8 cellular contexts compared by ENCODE assay signal in genomic region chr19:53365899-53366493, GRCh38. TPM values are rescaled to one million over a fixed set of nuclear protein-coding genes. Genes with fewer than 3 reads are reported as not detected.
A peak's percentile ranks its signal among the peaks of the same experiment; 100 is the strongest.
DNase-seq lines count a peak whose midpoint lies in the region; ATAC-seq and TF ChIP-seq lines count a peak whose summit lies in the region.

No MANE protein-coding gene starts in this region.

- peak overlapping the region; percentile 87 for H3K4me3 Mint-ChIP-seq in activated T-helper 17 cell treated with anti-CD3 and anti-CD28 coated beads, Interleukin-2, amount 50 U/mL, for 72 hours

- peak overlapping the region; percentile 90 for H3K4me2 ChIP-seq in DOHH2 (ENCODE audit: low read length)

- peaks cover 16% of the 10 kb centered on the region for H3K36me3 Mint-ChIP-seq in activated T-helper 17 cell treated with anti-CD3 and anti-CD28 coated beads, Interleukin-2, amount 50 U/mL, for 72 hours (ENCODE audit: low read depth)

- H3K27me3 Mint-ChIP-seq in activated T-helper 17 cell treated with anti-CD3 and anti-CD28 coated beads, Interleukin-2, amount 50 U/mL, for 72 hours = no peaks in the 10 kb centered on the region

- ATAC-seq in GM21529 (IDR thresholded peaks at IDR 0.05; ENCODE audit: unreplicated experiment) (peak; percentile 61), Right ventricle myocardium superior (ENCODE audit: poor library complexity) (peak; percentile 75)
- peak; percentile 66 for ATAC-seq in activated T-helper 17 cell treated with anti-CD3 and anti-CD28 coated beads, Interleukin-2, amount 50 U/mL, for 72 hours (replicated peaks)

- H3K79me2 ChIP-seq in DOHH2 (ENCODE audit: control insufficient read depth, low read length) = peaks cover 31% of the 10 kb centered on the region

- H3K27ac Mint-ChIP-seq in activated T-helper 17 cell treated with anti-CD3 and anti-CD28 coated beads, Interleukin-2, amount 50 U/mL, for 72 hours = peak overlapping the region; percentile 92

- peaks cover 11% of the 10 kb centered on the region for H3K4me1 ChIP-seq in DOHH2 (ENCODE audit: control insufficient read depth, low read length)
- peaks cover 0 to 13% (median 3%) of the 10 kb centered on the region in 4 donors for H3K4me1 ChIP-seq in sigmoid colon

- H3K36me3 ChIP-seq in DOHH2 (ENCODE audit: control insufficient read depth, low read length) = peaks cover 16% of the 10 kb centered on the region
- H3K36me3 ChIP-seq in sigmoid colon = no peaks in the 10 kb centered on the region

- no peaks in the 10 kb centered on the region for H3F3A ChIP-seq in DOHH2 (ENCODE audit: control insufficient read depth, insufficient read depth)

- H3K27me3 ChIP-seq in DOHH2 (ENCODE audit: control insufficient read depth, low read length) = no peaks in the 10 kb centered on the region
- no peaks in the 10 kb centered on the region for H3K27me3 ChIP-seq in sigmoid colon

- DNase-seq in LoVo (ENCODE audit: low spot score) (peak; percentile 8), Right ventricle myocardium superior (peak; percentile 49), sigmoid colon (no peak), NCI-H2081 treated with DMSO at 0.1 percent for 48 hours (lab: John Stamatoyannopoulos, UW) (no peak), SKM-1 (lab: John Stamatoyannopoulos, UW; ENCODE audit: unreplicated experiment) (no peak)

- no peak for TF ChIP-seq EP300 in sigmoid colon (IDR thresholded peaks at IDR 0.05)

- peaks cover 8% of the 10 kb centered on the region for H3K4me1 Mint-ChIP-seq in activated T-helper 17 cell treated with anti-CD3 and anti-CD28 coated beads, Interleukin-2, amount 50 U/mL, for 72 hours

- H3K4me3 ChIP-seq in DOHH2 (ENCODE audit: low read length) (peak overlapping the region; percentile 97), sigmoid colon (peak overlapping the region; percentile 59 to 74 (median 67))

- TF ChIP-seq POLR2A in sigmoid colon (IDR thresholded peaks at IDR 0.05) = no peak

- 0 to 1% methylated on average over 32 of the region's 32 CpGs for WGBS in sigmoid colon, 2 donors

- H3K9me2 ChIP-seq in DOHH2 (replicated peaks; ENCODE audit: control insufficient read depth, low read length) = no peaks in the 10 kb centered on the region

- peaks cover 15% of the 10 kb centered on the region for H3K9me3 ChIP-seq in DOHH2 (ENCODE audit: control insufficient read depth, insufficient read depth, low read length)
- no peaks in the 10 kb centered on the region for H3K9me3 ChIP-seq in sigmoid colon

- no peaks in the 10 kb centered on the region for H4K20me1 ChIP-seq in DOHH2 (ENCODE audit: control insufficient read depth, insufficient read depth, low read depth, low read length)

- intact Hi-C loops in Right ventricle myocardium superior (cut with DNase I) = loop anchor here (10.0 kb wide), 1 partner anchor 171 kb away; the partner anchor contains the start of gene ZNF665
- intact Hi-C loops in sigmoid colon (cut with DNase I) = loop anchor here (2.0 to 5.0 kb wide), 3 partner anchors 29 to 169 kb away; partner anchors contain the start of genes ZNF765 and ZNF845

- TF ChIP-seq CTCF in DOHH2 (IDR thresholded peaks at IDR 0.05; ENCODE audit: low read depth, low read length, poor library complexity, severe bottlenecking) (no peak), sigmoid colon (IDR thresholded peaks at IDR 0.05) (no peak)

- peak overlapping the region; percentile 51 for H3K27ac ChIP-seq in DOHH2 (ENCODE audit: low read depth, low read length)
- peak overlapping the region; percentile 71 to 84 (median 76) for H3K27ac ChIP-seq in sigmoid colon

- H3K9me3 Mint-ChIP-seq in activated T-helper 17 cell treated with anti-CD3 and anti-CD28 coated beads, Interleukin-2, amount 50 U/mL, for 72 hours = peaks cover 3% of the 10 kb centered on the region

RNA-seq across cellular contexts. Expression of gene ZNF525, which starts 0.5 kb away (rescaled TPM):
- total RNA-seq in activated T-helper 17 cell treated with anti-CD3 and anti-CD28 coated beads, Interleukin-2, amount 50 U/mL, for 72 hours = 10 to 100 TPM; 12.0 to 24.8 TPM
- 4.7 TPM for total RNA-seq in Right ventricle myocardium superior
- total RNA-seq in sigmoid colon = 1 to 10 TPM; 6.3 to 8.3 (median 7.0) TPM
- polyA plus RNA-seq in sigmoid colon = 10 to 100 TPM in 1 of 3 donors, 1 to 10 TPM in 2; 1.4 to 10.8 (median 7.0) TPM

RNA-seq across cellular contexts. Expression of gene ZNF765, which starts 29.0 kb away (rescaled TPM):
- total RNA-seq in activated T-helper 17 cell treated with anti-CD3 and anti-CD28 coated beads, Interleukin-2, amount 50 U/mL, for 72 hours = 10 to 100 TPM in 1 of 2 donors, 1 to 10 TPM in 1; 8.4 to 15.8 TPM
- total RNA-seq in Right ventricle myocardium superior (3.4 TPM), sigmoid colon (10 to 100 TPM in 3 of 4 donors, 1 to 10 TPM in 1; 6.2 to 13.0 (median 11.7) TPM)
- polyA plus RNA-seq in sigmoid colon = 1 to 10 TPM; 3.5 to 5.1 (median 3.6) TPM

RNA-seq across cellular contexts. Expression of gene ZNF845, which starts 32.4 kb away (rescaled TPM):
- 1 to 10 TPM; 4.6 to 6.4 TPM for total RNA-seq in activated T-helper 17 cell treated with anti-CD3 and anti-CD28 coated beads, Interleukin-2, amount 50 U/mL, for 72 hours
- 3.3 TPM for total RNA-seq in Right ventricle myocardium superior
- 1 to 10 TPM; 4.6 to 8.9 (median 7.2) TPM for total RNA-seq in sigmoid colon
- 1 to 10 TPM; 2.4 to 2.7 (median 2.5) TPM for polyA plus RNA-seq in sigmoid colon

Comparison
In these comparisons a context has a peak if more than half of its experiments do, and no peak if none do; other contexts are left out.
1. DNase-seq: peak in LoVo (single experiment) and Right ventricle myocardium superior (single experiment); none in sigmoid colon (single experiment), NCI-H2081 treated with DMSO at 0.1 percent for 48 hours (single experiment) and SKM-1 (single experiment).
2. Peak in every context shown above with its lines, with median percentiles within 50 percentile points of each other: ATAC-seq.